19 cellular contexts compared by ENCODE assay signal in genomic region chr11:12100429-12100828, GRCh38.
"Had no signal": no experiment of that assay in that cellular context is flagged by ENCODE, and none has a peak within 500 bp of the region (broad histone marks: within the 10 kb centered on the region; RNA-seq: fewer than 3 reads in every experiment).

No MANE protein-coding gene starts in this region.

- H2AFZ ChIP-seq: neural progenitor cell had no signal

- H3K9ac ChIP-seq: neural progenitor cell had no signal

- H3K4me3 ChIP-seq: neural progenitor cell, prostate gland, right atrium auricular region, skin epidermis, suprapubic skin, upper lobe of left lung had no signal

- ATAC-seq: activated T-cell treated with anti-CD3 and anti-CD28 coated beads, Interleukin-2, amount 50 U/mL, for 72 hours; effector memory CD8-positive, alpha-beta T cell; foreskin keratinocyte; left lobe of liver; stimulated activated naive CD8-positive, alpha-beta T cell treated with anti-CD3 and anti-CD28 coated beads, Interleukin-15, amount 100 ng/mL, for 72 hours had no signal

- H3K36me3 ChIP-seq: neural progenitor cell, prostate gland, right atrium auricular region, suprapubic skin, upper lobe of left lung had no signal

- H3K9me3 ChIP-seq: prostate gland, right atrium auricular region, suprapubic skin, upper lobe of left lung had no signal

- H3K36me3 Mint-ChIP-seq: activated naive CD8-positive, alpha-beta T cell; naive B cell; neural progenitor cell had no signal

- H3K27ac Mint-ChIP-seq: activated naive CD8-positive, alpha-beta T cell; activated T-cell treated with anti-CD3 and anti-CD28 coated beads, Interleukin-2, amount 50 U/mL, for 72 hours; neural progenitor cell; stimulated activated naive CD8-positive, alpha-beta T cell treated with anti-CD3 and anti-CD28 coated beads, Interleukin-15, amount 100 ng/mL, for 72 hours; T-helper 2 cell treated with Interferon-gamma antibody and Interleukin-4, amounts not matched to agents 5 μg/mL and 100 μg/mL, for 36 hours had no signal

- H3K27ac ChIP-seq: foreskin keratinocyte, neural progenitor cell, prostate gland, skin epidermis, suprapubic skin had no signal

- H3K27me3 ChIP-seq: foreskin keratinocyte, neural progenitor cell, right atrium auricular region, suprapubic skin, upper lobe of left lung had no signal

- DNase-seq: activated CD4-positive, alpha-beta T cell treated with anti-CD3 and anti-CD28 coated beads, Interleukin-2, amount 50 U/mL, for 4 hours; activated T-cell treated with anti-CD3 and anti-CD28 coated beads, Interleukin-2, amount 50 U/mL, for 72 hours; effector memory CD8-positive, alpha-beta T cell; foreskin keratinocyte; glutamatergic neuron; islet precursor cell; mammary epithelial cell; naive B cell; stimulated activated CD4-positive, alpha-beta T cell treated with anti-CD3 and anti-CD28 coated beads, Interleukin-4, amount 100 ng/mL, for 1 hour; stimulated activated naive CD8-positive, alpha-beta T cell treated with anti-CD3 and anti-CD28 coated beads, Interleukin-15, amount 100 ng/mL, for 72 hours had no signal

- H3K4me1 ChIP-seq: neural progenitor cell, prostate gland had no signal

- H3K4me2 ChIP-seq: neural progenitor cell had no signal

- H3K4me3 Mint-ChIP-seq: activated naive CD8-positive, alpha-beta T cell; activated T-cell treated with anti-CD3 and anti-CD28 coated beads, Interleukin-2, amount 50 U/mL, for 72 hours; naive B cell; neural progenitor cell; stimulated activated naive CD8-positive, alpha-beta T cell treated with anti-CD3 and anti-CD28 coated beads, Interleukin-15, amount 100 ng/mL, for 72 hours; T-helper 2 cell treated with Interferon-gamma antibody and Interleukin-4, amounts not matched to agents 5 μg/mL and 100 μg/mL, for 36 hours had no signal
